In genomic region chr14:101882141-101882935, GRCh38 we compare ENCODE assay signal across 32 cellular contexts.
A peak's percentile ranks its signal among the peaks of the same experiment; 100 is the strongest.
DNase-seq lines count a peak whose midpoint lies in the region; ATAC-seq and TF ChIP-seq lines count a peak whose summit lies in the region.
"Had no signal": no experiment of that assay in that cellular context is flagged by ENCODE, and none has a peak within 500 bp of the region (broad histone marks: within the 10 kb centered on the region; RNA-seq: fewer than 3 reads in every experiment).

No MANE protein-coding gene starts in this region.

- no peaks in the 10 kb centered on the region for H3K27me3 Mint-ChIP-seq in activated T-cell treated with anti-CD3 and anti-CD28 coated beads, Interleukin-2, amount 50 U/mL, for 72 hours (ENCODE audit: low read depth)
- no peaks in the 10 kb centered on the region for H3K27me3 Mint-ChIP-seq in activated T-cell treated with anti-CD3 and anti-CD28 coated beads, Interleukin-2, amount 50 U/mL, for 4 hours (ENCODE audit: low read depth)
- H3K27me3 Mint-ChIP-seq in CD8-positive, alpha-beta memory T cell = peaks cover 0 to 3% of the 10 kb centered on the region in 2 donors
- no peaks in the 10 kb centered on the region for H3K27me3 Mint-ChIP-seq in activated naive CD8-positive, alpha-beta T cell treated with anti-CD3 and anti-CD28 coated beads, Interleukin-2, amount 50 U/mL, for 24 hours
- H3K27me3 Mint-ChIP-seq in osteocyte (ENCODE audit: unreplicated experiment) = no peaks in the 10 kb centered on the region
- H3K27me3 Mint-ChIP-seq: B cell, progenitor cell of endocrine pancreas had no signal

- H3K4me3 ChIP-seq in CD8-positive, alpha-beta memory T cell (ENCODE audit: low read length) = no peak overlapping the region
- no peak overlapping the region for H3K4me3 ChIP-seq in PC-9
- H3K4me3 ChIP-seq: gastrocnemius medialis, HAP-1, right lobe of liver, transverse colon had no signal

- intact Hi-C loops in PC-9 (cut with micrococcal nuclease; ENCODE audit: unreplicated experiment) = no loop called here

- TF ChIP-seq CTCF in osteocyte (IDR thresholded peaks at IDR 0.05) = no peak
- no peak for TF ChIP-seq CTCF in PC-9 (conservative IDR thresholded peaks at IDR 0.05)

- ATAC-seq in activated T-cell treated with anti-CD3 and anti-CD28 coated beads, Interleukin-2, amount 50 U/mL, for 72 hours (replicated peaks in 1 of 2) = no peak
- no peak for ATAC-seq in activated T-cell treated with anti-CD3 and anti-CD28 coated beads, Interleukin-2, amount 50 U/mL, for 4 hours
- ATAC-seq in activated naive CD8-positive, alpha-beta T cell treated with anti-CD3 and anti-CD28 coated beads, Interleukin-2, amount 50 U/mL, for 24 hours = no peak
- ATAC-seq: gastrocnemius medialis, Panc1, right lobe of liver, SK-N-SH treated with all-trans-retinoic acid at 6 μM for 48 hours had no signal

- no peak for DNase-seq in activated T-cell treated with anti-CD3 and anti-CD28 coated beads, Interleukin-2, amount 50 U/mL, for 72 hours
- DNase-seq in activated T-cell treated with anti-CD3 and anti-CD28 coated beads, Interleukin-2, amount 50 U/mL, for 4 hours = no peak
- no peak for DNase-seq in CD8-positive, alpha-beta memory T cell
- DNase-seq in activated naive CD8-positive, alpha-beta T cell treated with anti-CD3 and anti-CD28 coated beads, Interleukin-2, amount 50 U/mL, for 24 hours = no peak
- DNase-seq in osteocyte (ENCODE audit: extremely low spot score, unreplicated experiment) (peak; percentile 67), LoVo (ENCODE audit: low spot score) (no peak), PC-9 (no peak), medulla oblongata (ENCODE audit: extremely low spot score) (no peak)
- DNase-seq: activated naive CD4-positive, alpha-beta T cell treated with anti-CD3 and anti-CD28 coated beads, Interleukin-2, amount 50 U/mL, for 16 hours; activated T-cell treated with anti-CD3 and anti-CD28 coated beads, Interleukin-2, amount 50 U/mL, for 48 hours; anterior cingulate cortex; Caco-2; DMS53; gastrocnemius medialis; GDM1; Karpas-422; mammary epithelial cell; MV-4-11; NCI-H1436 treated with DMSO at 0.1 percent for 48 hours; NCI-H2081 treated with DMSO at 0.1 percent for 48 hours; NCI-H345; NCI-H69; right lobe of liver; Right ventricle myocardium superior; stimulated activated CD4-positive, alpha-beta T cell treated with anti-CD3 and anti-CD28 coated beads, Interleukin-4, amount 100 ng/mL, for 1 hour; transverse colon had no signal

- no peaks in the 10 kb centered on the region for H3K9me3 ChIP-seq in CD8-positive, alpha-beta memory T cell (ENCODE audit: low read length)
- H3K9me3 ChIP-seq in PC-9 (ENCODE audit: insufficient read depth, low read depth) = no peaks in the 10 kb centered on the region
- H3K9me3 ChIP-seq: Caco-2, gastrocnemius medialis, HAP-1, right lobe of liver, transverse colon had no signal

- CTCF ChIA-PET in CD8-positive, alpha-beta memory T cell (lab: Charles Lee) = no interaction called here
- CTCF ChIA-PET in PC-9 (lab: Charles Lee) = no interaction called here

- H3K4me3 Mint-ChIP-seq in activated T-cell treated with anti-CD3 and anti-CD28 coated beads, Interleukin-2, amount 50 U/mL, for 72 hours = no peak overlapping the region
- no peak overlapping the region for H3K4me3 Mint-ChIP-seq in activated T-cell treated with anti-CD3 and anti-CD28 coated beads, Interleukin-2, amount 50 U/mL, for 4 hours
- no peak overlapping the region for H3K4me3 Mint-ChIP-seq in CD8-positive, alpha-beta memory T cell
- H3K4me3 Mint-ChIP-seq in activated naive CD8-positive, alpha-beta T cell treated with anti-CD3 and anti-CD28 coated beads, Interleukin-2, amount 50 U/mL, for 24 hours = no peak overlapping the region
- no peak overlapping the region for H3K4me3 Mint-ChIP-seq in osteocyte (ENCODE audit: unreplicated experiment)
- H3K4me3 Mint-ChIP-seq: B cell; T-helper 1 cell treated with Interleukin-12 subunit alpha and Interleukin-12 subunit beta and Interleukin-4 antibody, amounts not matched to agents 30 μg/mL and 1 μg/mL, for 36 hours had no signal

- H3K27ac Mint-ChIP-seq in activated T-cell treated with anti-CD3 and anti-CD28 coated beads, Interleukin-2, amount 50 U/mL, for 72 hours = peak overlapping the region; percentile 54
- peak overlapping the region in 6 of 8 donors; percentile 13 to 68 (median 32) for H3K27ac Mint-ChIP-seq in CD8-positive, alpha-beta memory T cell
- peak overlapping the region; percentile 35 for H3K27ac Mint-ChIP-seq in activated naive CD8-positive, alpha-beta T cell treated with anti-CD3 and anti-CD28 coated beads, Interleukin-2, amount 50 U/mL, for 24 hours
- no peak overlapping the region for H3K27ac Mint-ChIP-seq in osteocyte (ENCODE audit: unreplicated experiment)
- H3K27ac Mint-ChIP-seq: progenitor cell of endocrine pancreas; T-helper 1 cell treated with Interleukin-12 subunit alpha and Interleukin-12 subunit beta and Interleukin-4 antibody, amounts not matched to agents 30 μg/mL and 1 μg/mL, for 36 hours had no signal

- H2AFZ ChIP-seq in PC-9 = no peak overlapping the region

- BruUV-seq in PC-9 (replicated peaks; lab: Mats Ljungman, UMichigan) = no TSS peak

- peaks cover 36% of the 10 kb centered on the region for H3K4me1 ChIP-seq in CD8-positive, alpha-beta memory T cell (ENCODE audit: insufficient read depth, low read length)
- H3K4me1 ChIP-seq in PC-9 (replicated peaks; ENCODE audit: insufficient read depth) = no peaks in the 10 kb centered on the region
- H3K4me1 ChIP-seq: Caco-2, HAP-1, right lobe of liver had no signal

- peaks cover 16% of the 10 kb centered on the region; the same call in 1 of the 2 replicates for H4K20me1 ChIP-seq in PC-9 (ENCODE audit: insufficient read depth)

- no peaks in the 10 kb centered on the region for H3F3A ChIP-seq in PC-9 (ENCODE audit: insufficient read depth, low read depth)

- peaks cover 12 to 52% of the 10 kb centered on the region in 2 donors for H3K36me3 Mint-ChIP-seq in activated T-cell treated with anti-CD3 and anti-CD28 coated beads, Interleukin-2, amount 50 U/mL, for 72 hours (ENCODE audit: insufficient read depth in 2 of 2)
- peaks cover 41% of the 10 kb centered on the region for H3K36me3 Mint-ChIP-seq in activated T-cell treated with anti-CD3 and anti-CD28 coated beads, Interleukin-2, amount 50 U/mL, for 4 hours (ENCODE audit: insufficient read depth)
- peaks cover 4 to 94% (median 26%) of the 10 kb centered on the region in 3 donors for H3K36me3 Mint-ChIP-seq in CD8-positive, alpha-beta memory T cell
- peaks cover 31% of the 10 kb centered on the region for H3K36me3 Mint-ChIP-seq in activated naive CD8-positive, alpha-beta T cell treated with anti-CD3 and anti-CD28 coated beads, Interleukin-2, amount 50 U/mL, for 24 hours (ENCODE audit: low read depth)
- peaks cover 32% of the 10 kb centered on the region for H3K36me3 Mint-ChIP-seq in osteocyte (ENCODE audit: unreplicated experiment)

- H3K79me2 ChIP-seq in PC-9 (ENCODE audit: low read depth) = peaks cover 12% of the 10 kb centered on the region; the same call in 1 of the 2 replicates

- no peak overlapping the region for H3K4me2 ChIP-seq in PC-9

- H3K27ac ChIP-seq in CD8-positive, alpha-beta memory T cell (ENCODE audit: low read depth, low read length) = no peak overlapping the region
- H3K27ac ChIP-seq in PC-9 = no peak overlapping the region
- H3K27ac ChIP-seq: gastrocnemius medialis, right lobe of liver, transverse colon had no signal

- POLR2A ChIA-PET in CD8-positive, alpha-beta memory T cell (lab: Charles Lee) = no interaction called here
- POLR2A ChIA-PET in PC-9 (lab: Charles Lee; ENCODE audit: unreplicated experiment) = no interaction called here

- no peaks in the 10 kb centered on the region for H3K9me2 ChIP-seq in PC-9 (ENCODE audit: insufficient read depth)

- H3K36me3 ChIP-seq in CD8-positive, alpha-beta memory T cell (ENCODE audit: insufficient read depth, low read length) = peaks cover 83% of the 10 kb centered on the region
- H3K36me3 ChIP-seq in PC-9 (ENCODE audit: low read depth) = peaks cover 20% of the 10 kb centered on the region; the same call in 1 of the 2 replicates

- peaks cover 56% of the 10 kb centered on the region for H3K4me1 Mint-ChIP-seq in activated T-cell treated with anti-CD3 and anti-CD28 coated beads, Interleukin-2, amount 50 U/mL, for 72 hours (ENCODE audit: low read depth)
- peaks cover 46% of the 10 kb centered on the region for H3K4me1 Mint-ChIP-seq in activated T-cell treated with anti-CD3 and anti-CD28 coated beads, Interleukin-2, amount 50 U/mL, for 4 hours (ENCODE audit: low read depth)
- peaks cover 47 to 53% (median 49%) of the 10 kb centered on the region in 3 donors for H3K4me1 Mint-ChIP-seq in CD8-positive, alpha-beta memory T cell
- H3K4me1 Mint-ChIP-seq in activated naive CD8-positive, alpha-beta T cell treated with anti-CD3 and anti-CD28 coated beads, Interleukin-2, amount 50 U/mL, for 24 hours = peaks cover 44% of the 10 kb centered on the region
- H3K4me1 Mint-ChIP-seq in osteocyte (ENCODE audit: unreplicated experiment) = peaks cover 18% of the 10 kb centered on the region

- no peaks in the 10 kb centered on the region for H3K9me3 Mint-ChIP-seq in activated T-cell treated with anti-CD3 and anti-CD28 coated beads, Interleukin-2, amount 50 U/mL, for 72 hours
- no peaks in the 10 kb centered on the region for H3K9me3 Mint-ChIP-seq in activated T-cell treated with anti-CD3 and anti-CD28 coated beads, Interleukin-2, amount 50 U/mL, for 4 hours
- H3K9me3 Mint-ChIP-seq in CD8-positive, alpha-beta memory T cell = no peaks in the 10 kb centered on the region
- H3K9me3 Mint-ChIP-seq in activated naive CD8-positive, alpha-beta T cell treated with anti-CD3 and anti-CD28 coated beads, Interleukin-2, amount 50 U/mL, for 24 hours = no peaks in the 10 kb centered on the region
- no peaks in the 10 kb centered on the region for H3K9me3 Mint-ChIP-seq in osteocyte (ENCODE audit: unreplicated experiment)
- H3K9me3 Mint-ChIP-seq: T-helper 1 cell treated with Interleukin-12 subunit alpha and Interleukin-12 subunit beta and Interleukin-4 antibody, amounts not matched to agents 30 μg/mL and 1 μg/mL, for 36 hours had no signal

- no peaks in the 10 kb centered on the region for H3K27me3 ChIP-seq in CD8-positive, alpha-beta memory T cell (ENCODE audit: insufficient read depth, low read length, poor library complexity, severe bottlenecking)
- H3K27me3 ChIP-seq in PC-9 (ENCODE audit: insufficient read depth, low read depth) = no peaks in the 10 kb centered on the region
- H3K27me3 ChIP-seq: gastrocnemius medialis, right lobe of liver, transverse colon had no signal
